29 cellular contexts compared by ENCODE assay signal in the genomic region with DNA sequence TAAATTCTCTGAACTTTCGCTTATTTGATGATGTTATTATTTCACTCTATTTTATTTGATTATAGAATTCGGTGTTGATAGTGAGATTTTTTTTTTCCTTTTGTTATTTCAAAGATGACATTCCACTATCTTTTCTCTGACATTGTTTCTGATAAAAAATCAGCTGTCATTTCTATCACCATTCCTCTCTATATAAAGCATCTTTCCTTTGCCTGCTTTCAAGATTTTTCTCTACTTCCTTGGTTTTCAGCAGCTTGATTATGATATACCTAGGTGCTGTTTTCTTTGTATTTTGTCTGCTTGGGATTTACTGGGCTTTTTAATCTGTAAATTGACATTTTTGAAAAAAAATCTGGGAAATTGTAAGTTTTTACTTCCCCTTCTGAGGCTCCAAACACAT.
"Had no signal": no experiment of that assay in that cellular context is flagged by ENCODE, and none has a peak within 500 bp of the region (broad histone marks: within the 10 kb centered on the region; RNA-seq: fewer than 3 reads in every experiment).

No MANE protein-coding gene starts in this region.

- H3K27me3 ChIP-seq: ascending aorta, breast epithelium, cardiac muscle cell, colonic mucosa, esophagus squamous epithelium, gastroesophageal sphincter, heart right ventricle had no signal

- H3K4me3 ChIP-seq: ascending aorta, breast epithelium, cardiac muscle cell, colonic mucosa, esophagus squamous epithelium, gastroesophageal sphincter, heart right ventricle had no signal

- H3K27ac ChIP-seq: ascending aorta, breast epithelium, cardiac muscle cell, colonic mucosa, epithelial cell of prostate, esophagus squamous epithelium, gastroesophageal sphincter, heart right ventricle had no signal

- H3K9me3 ChIP-seq: ascending aorta, colonic mucosa had no signal

- FAIRE-seq: endometrium, endothelial cell of umbilical vein had no signal

- ATAC-seq: activated naive CD4-positive, alpha-beta T cell treated with anti-CD3 and anti-CD28 coated beads, Interleukin-2, amount 50 U/mL, for 72 hours; activated T-cell treated with anti-CD3 and anti-CD28 coated beads, Interleukin-2, amount 50 U/mL, for 72 hours; gastroesophageal sphincter; heart right ventricle had no signal

- H3K4me1 ChIP-seq: ascending aorta, breast epithelium, colonic mucosa, esophagus squamous epithelium had no signal

- DNase-seq: activated CD4-positive, alpha-beta memory T cell treated with anti-CD3 and anti-CD28 coated beads, Interleukin-2, amount 10 ng/mL, durations not matched to agents 7 days and 5 days; activated CD4-positive, alpha-beta T cell treated with anti-CD3 and anti-CD28 coated beads for 1 hour; activated CD4-positive, alpha-beta T cell treated with anti-CD3 and anti-CD28 coated beads for 4 hours; activated CD4-positive, alpha-beta T cell treated with anti-CD3 and anti-CD28 coated beads, Interleukin-2, amount 10 ng/mL, durations not matched to agents 7 days and 5 days; activated CD4-positive, alpha-beta T cell treated with anti-CD3 and anti-CD28 coated beads, Interleukin-2, amount 50 U/mL, for 4 hours; activated CD8-positive, alpha-beta memory T cell treated with anti-CD3 and anti-CD28 coated beads, Interleukin-2, amount 50 U/mL, for 48 hours; activated gamma-delta T cell; activated naive CD4-positive, alpha-beta T cell; activated naive CD4-positive, alpha-beta T cell treated with anti-CD3 and anti-CD28 coated beads, Interleukin-2, amount 10 ng/mL, durations not matched to agents 7 days and 5 days; activated naive CD8-positive, alpha-beta T cell treated with anti-CD3 and anti-CD28 coated beads, Interleukin-2, amount 10 ng/mL, durations not matched to agents 7 days and 5 days; activated T-cell treated with anti-CD3 and anti-CD28 coated beads for 4 hours; activated T-cell treated with anti-CD3 and anti-CD28 coated beads, Interleukin-2, amount 50 U/mL, for 24 hours; activated T-cell treated with anti-CD3 and anti-CD28 coated beads, Interleukin-2, amount 50 U/mL, for 72 hours; central memory CD4-positive, alpha-beta T cell; cerebellar nuclear complex; colonic mucosa; effector CD8-positive, alpha-beta T cell; esophagus squamous epithelium; foreskin melanocyte; heart right ventricle; T-helper 2 cell had no signal

- H3K36me3 ChIP-seq: ascending aorta, breast epithelium, cardiac muscle cell, colonic mucosa, esophagus squamous epithelium, gastroesophageal sphincter, heart right ventricle had no signal
